Comparison of ENCODE assay signal across 28 cellular contexts in genomic region chr5:140194662-140195061, GRCh38.
"Had no signal": no experiment of that assay in that cellular context is flagged by ENCODE, and none has a peak within 500 bp of the region (broad histone marks: within the 10 kb centered on the region; RNA-seq: fewer than 3 reads in every experiment).

No MANE protein-coding gene starts in this region.

- H3K36me3 ChIP-seq: brain microvascular endothelial cell, cardiac muscle cell, colonic mucosa, WERI-Rb-1 had no signal

- DNase-seq: activated B cell treated with CpG ODN at 0.5 μM for 24 hours; activated CD4-positive, alpha-beta T cell treated with anti-CD3 and anti-CD28 coated beads for 48 hours; activated CD4-positive, alpha-beta T cell treated with anti-CD3 and anti-CD28 coated beads, Interleukin-2, amount 50 U/mL, for 1 hour; activated CD4-positive, alpha-beta T cell treated with anti-CD3 and anti-CD28 coated beads, Interleukin-2, amount 50 U/mL, for 48 hours; activated CD8-positive, alpha-beta memory T cell treated with anti-CD3 and anti-CD28 coated beads for 24 hours; activated CD8-positive, alpha-beta T cell treated with anti-CD3 and anti-CD28 coated beads for 36 hours; activated effector memory CD4-positive, alpha-beta T cell treated with Interleukin-2 at 50 U/mL for 16 hours; activated gamma-delta T cell treated with Interleukin-2 at 50 U/mL for 16 hours; activated naive CD4-positive, alpha-beta T cell treated with anti-CD3 and anti-CD28 coated beads, Interleukin-2, amount 50 U/mL, for 16 hours; activated naive CD4-positive, alpha-beta T cell treated with Interleukin-2 at 50 U/mL for 16 hours; activated T-cell treated with anti-CD3 and anti-CD28 coated beads, Interleukin-2, amount 50 U/mL, for 4 hours; amniotic stem cell; anterior cingulate cortex; brain microvascular endothelial cell; central memory CD4-positive, alpha-beta T cell; cerebellar nuclear complex; colonic mucosa; effector CD8-positive, alpha-beta T cell; esophagus squamous epithelium; foreskin melanocyte; T-cell; T1000; WERI-Rb-1 had no signal

- H3K27ac ChIP-seq: brain microvascular endothelial cell, cardiac muscle cell, colonic mucosa, epithelial cell of prostate, esophagus squamous epithelium, gastroesophageal sphincter, WERI-Rb-1 had no signal

- H3K9me3 ChIP-seq: colonic mucosa, esophagus squamous epithelium, gastroesophageal sphincter had no signal

- ATAC-seq: activated CD4-positive, CD25-positive, alpha-beta regulatory T cell treated with anti-CD3 and anti-CD28 coated beads, Interleukin-2, amount 50 U/mL, for 24 hours; activated CD8-positive, alpha-beta T cell treated with anti-CD3 and anti-CD28 coated beads for 36 hours; activated T-cell treated with anti-CD3 and anti-CD28 coated beads, Interleukin-2, amount 50 U/mL, for 4 hours; activated T-helper 17 cell treated with anti-CD3 and anti-CD28 coated beads, Interleukin-2, amount 50 U/mL, for 72 hours; gastroesophageal sphincter; T-cell had no signal

- H3K27me3 ChIP-seq: brain microvascular endothelial cell, cardiac muscle cell, colonic mucosa, esophagus squamous epithelium, gastroesophageal sphincter had no signal

- H3K4me3 ChIP-seq: cardiac muscle cell, colonic mucosa, esophagus squamous epithelium, gastroesophageal sphincter had no signal
